10 cellular contexts compared by ENCODE assay signal in genomic region chr7:139853576-139854511, GRCh38. TPM values are rescaled to one million over a fixed set of nuclear protein-coding genes. Genes with fewer than 3 reads are reported as not detected.
A peak's percentile ranks its signal among the peaks of the same experiment; 100 is the strongest.
DNase-seq lines count a peak whose midpoint lies in the region; ATAC-seq and TF ChIP-seq lines count a peak whose summit lies in the region.
"Had no signal": no experiment of that assay in that cellular context is flagged by ENCODE, and none has a peak within 500 bp of the region (broad histone marks: within the 10 kb centered on the region; RNA-seq: fewer than 3 reads in every experiment).

No MANE protein-coding gene starts in this region.

- ATAC-seq in HG03342 (IDR thresholded peaks at IDR 0.05; ENCODE audit: unreplicated experiment), result no peak

- H3K9me3 Mint-ChIP-seq in nephron progenitor cell, result peaks cover 12% of the 10 kb centered on the region

- peak; percentile 52 for DNase-seq in AG09319 (ENCODE audit: extremely low read depth, low read depth)
- DNase-seq in MV-4-11 (lab: John Stamatoyannopoulos, UW), result peak; percentile 91
- DNase-seq in dermis blood vessel endothelial cell, result peak; percentile 75
- no peak for DNase-seq in nephron progenitor cell
- DNase-seq in kidney glomerular epithelial cell (lab: John Stamatoyannopoulos, UW), result no peak
- no peak for DNase-seq in DMS153 (lab: John Stamatoyannopoulos, UW)
- no peak for DNase-seq in cerebellar nuclear complex (lab: John Stamatoyannopoulos, UW)
- DNase-seq: caudate nucleus had no signal

- TF ChIP-seq CTCF in AG09319 (IDR thresholded peaks at IDR 0.05; ENCODE audit: low read depth, low read length), result no peak
- no peak for TF ChIP-seq CTCF in nephron progenitor cell (IDR thresholded peaks at IDR 0.05)

- H3K4me1 Mint-ChIP-seq in nephron progenitor cell, result peaks cover 22% of the 10 kb centered on the region

- peak overlapping the region; percentile 68 for H3K27ac Mint-ChIP-seq in nephron progenitor cell

- peaks cover 7% of the 10 kb centered on the region for H3K27me3 Mint-ChIP-seq in nephron progenitor cell (ENCODE audit: low read depth, poor library complexity)

- H3K4me3 Mint-ChIP-seq in nephron progenitor cell, result no peak overlapping the region
- H3K4me3 Mint-ChIP-seq: T-helper 1 cell treated with Interleukin-12 subunit alpha and Interleukin-12 subunit beta and Interleukin-4 antibody, amounts not matched to agents 30 μg/mL and 1 μg/mL, for 36 hours had no signal

- H3K36me3 Mint-ChIP-seq in nephron progenitor cell (ENCODE audit: low read depth), result no peaks in the 10 kb centered on the region

RNA-seq across cellular contexts. Expression of gene TBXAS1, which starts 24.8 kb away (rescaled TPM):
- 0.17 and 2.0 TPM in 2 replicates for total RNA-seq in dermis blood vessel endothelial cell

Comparison
In these comparisons a context has a peak if more than half of its experiments do, and no peak if none do; other contexts are left out.
1. DNase-seq: peak in AG09319 (single experiment), MV-4-11 (single experiment) and dermis blood vessel endothelial cell (single experiment); none in nephron progenitor cell (single experiment), kidney glomerular epithelial cell (single experiment), DMS153 (single experiment) and cerebellar nuclear complex (0 of 2).